8 cellular contexts compared by ENCODE assay signal in genomic region chrX:64975491-64975890, GRCh38. TPM values are rescaled to one million over a fixed set of nuclear protein-coding genes. Genes with fewer than 3 reads are reported as not detected.
A peak's percentile ranks its signal among the peaks of the same experiment; 100 is the strongest.
DNase-seq lines count a peak whose midpoint lies in the region; ATAC-seq lines count a peak whose summit lies in the region.

No MANE protein-coding gene starts in this region.

- H3K27ac ChIP-seq in ACC112 (ENCODE audit: low read depth, low read length) (no peak overlapping the region), right cardiac atrium (ENCODE audit: low read length) (no peak overlapping the region)

- peaks cover 15% of the 10 kb centered on the region for H3K9me3 ChIP-seq in NT2/D1 (ENCODE audit: insufficient read depth, low read length)
- H3K9me3 ChIP-seq in adipocyte (ENCODE audit: control insufficient read depth, low read length): peaks cover 15% of the 10 kb centered on the region
- no peaks in the 10 kb centered on the region for H3K9me3 ChIP-seq in right cardiac atrium (ENCODE audit: control insufficient read depth, low read length)

- H3K4me1 ChIP-seq in ACC112 (ENCODE audit: control insufficient read depth, insufficient read depth, low read length, unreplicated experiment): no peaks in the 10 kb centered on the region
- H3K4me1 ChIP-seq in NT2/D1 (ENCODE audit: insufficient read depth, insufficient read length): no peaks in the 10 kb centered on the region
- peaks cover 6% of the 10 kb centered on the region for H3K4me1 ChIP-seq in adipocyte (ENCODE audit: control insufficient read depth, insufficient read depth, low read length)
- peaks cover 2% of the 10 kb centered on the region for H3K4me1 ChIP-seq in right cardiac atrium (ENCODE audit: control insufficient read depth, insufficient read depth, low read length)

- WGBS in right cardiac atrium: 0% methylated on average over 21 of the region's 24 CpGs

- intact Hi-C loops in right cardiac atrium (cut with DNase I) (no loop called here), posterior vena cava (cut with DNase I) (no loop called here)

- peak; percentile 30 for ATAC-seq in GM21360 (IDR thresholded peaks at IDR 0.05; ENCODE audit: unreplicated experiment)
- peak; percentile 73 to 79 for ATAC-seq in right cardiac atrium
- ATAC-seq in HG03095 (IDR thresholded peaks at IDR 0.05; ENCODE audit: unreplicated experiment): no peak

- H3K4me3 ChIP-seq in ACC112 (ENCODE audit: low read depth, low read length) (peak overlapping the region; percentile 95), NT2/D1 (ENCODE audit: insufficient read length, low read depth) (peak overlapping the region; percentile 77), adipocyte (ENCODE audit: low read length) (peak overlapping the region; percentile 90), right cardiac atrium (ENCODE audit: low read length) (peak overlapping the region; percentile 66)

- H3K79me2 ChIP-seq in ACC112 (ENCODE audit: control insufficient read depth, insufficient read depth, low read length, unreplicated experiment): peaks cover 8% of the 10 kb centered on the region

- peak overlapping the region; percentile 75 for H2AFZ ChIP-seq in ACC112 (ENCODE audit: low read length, unreplicated experiment)

- H3K9ac ChIP-seq in NT2/D1 (ENCODE audit: insufficient read length, low read depth): peak overlapping the region; percentile 78
- peak overlapping the region; percentile 75 for H3K9ac ChIP-seq in adipocyte (ENCODE audit: low read length)

- DNase-seq in NT2/D1 (ENCODE audit: low read depth, low spot score) (peak; percentile 15), adipocyte (ENCODE audit: low read depth) (peak; percentile 58), right cardiac atrium (peak; percentile 13 to 50 (median 48)), posterior vena cava (ENCODE audit: low spot score) (peak; percentile 74), NCI-H1092 treated with DMSO at 0.1 percent for 48 hours (lab: John Stamatoyannopoulos, UW) (no peak)

- H3K27me3 ChIP-seq in ACC112 (ENCODE audit: insufficient read depth, low read length) (no peaks in the 10 kb centered on the region), NT2/D1 (ENCODE audit: insufficient read depth, insufficient read length) (no peaks in the 10 kb centered on the region), adipocyte (replicated peaks; ENCODE audit: control insufficient read depth, insufficient read depth, low read length) (peaks cover 5% of the 10 kb centered on the region), right cardiac atrium (ENCODE audit: control insufficient read depth, insufficient read depth) (no peaks in the 10 kb centered on the region)

- H3K36me3 ChIP-seq in ACC112 (ENCODE audit: insufficient read depth, low read length) (no peaks in the 10 kb centered on the region), NT2/D1 (ENCODE audit: insufficient read depth, insufficient read length, low read length) (peaks cover 2% of the 10 kb centered on the region), adipocyte (ENCODE audit: control insufficient read depth, insufficient read depth, low read length, severe bottlenecking) (no peaks in the 10 kb centered on the region)

RNA-seq across cellular contexts. Expression of gene ZC4H2, which starts 0.8 kb away (rescaled TPM):
- total RNA-seq in right cardiac atrium (10 to 100 TPM in 3 of 4 donors, 1 to 10 TPM in 1; 8.5 to 14.5 (median 12.6) TPM), posterior vena cava (10 to 100 TPM in 1 of 2 donors, 1 to 10 TPM in 1; 7.1 to 10.0 TPM)
- 6.8 TPM for polyA plus RNA-seq in right cardiac atrium

RNA-seq across cellular contexts. Expression of gene ZC3H12B, which starts 59.1 kb away (rescaled TPM):
- total RNA-seq in right cardiac atrium (1 to 10 TPM; 1.6 to 2.4 (median 1.7) TPM), posterior vena cava (1 to 10 TPM; 3.0 to 3.6 TPM)
- 0.18 TPM for polyA plus RNA-seq in right cardiac atrium
